In the genomic region with DNA sequence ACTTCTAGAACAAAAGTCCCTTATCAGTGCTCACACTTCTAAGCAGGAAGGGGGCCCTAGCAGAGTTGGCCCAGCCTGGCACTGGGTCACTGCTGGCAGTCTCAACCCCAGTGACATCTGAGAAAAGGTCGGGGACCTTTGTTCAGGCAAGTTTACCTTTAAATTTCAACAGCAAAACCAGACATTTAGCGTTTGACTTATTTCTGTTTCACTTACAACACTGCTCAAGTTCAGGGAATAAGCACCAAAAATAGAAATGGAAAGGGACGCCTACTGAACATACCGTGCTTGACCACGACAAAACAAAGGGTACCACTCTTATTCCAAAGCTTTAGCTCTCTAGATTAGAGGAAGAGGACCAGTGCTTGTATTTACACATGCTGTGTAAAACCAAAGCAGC, we compare ENCODE assay signal across 29 cellular contexts. TPM values are rescaled to one million over a fixed set of nuclear protein-coding genes. Genes with fewer than 3 reads are reported as not detected.
A peak's percentile ranks its signal among the peaks of the same experiment; 100 is the strongest.
DNase-seq lines count a peak whose midpoint lies in the region; ATAC-seq and TF ChIP-seq lines count a peak whose summit lies in the region.
"Had no signal": no experiment of that assay in that cellular context is flagged by ENCODE, and none has a peak within 500 bp of the region (broad histone marks: within the 10 kb centered on the region; RNA-seq: fewer than 3 reads in every experiment).

No MANE protein-coding gene starts in this region.

- intact Hi-C loops in Right ventricle myocardium inferior (cut with DNase I): loop anchor here (2.0 kb wide), 1 partner anchor 20 kb away; no protein-coding TSS in a partner anchor
- intact Hi-C loops in cardiac septum (cut with DNase I): loop anchor here (1.0 kb wide), 1 partner anchor 20 kb away; no protein-coding TSS in a partner anchor
- intact Hi-C loops in activated CD4-positive, alpha-beta memory T cell treated with anti-CD3 and anti-CD28 coated beads for 36 hours (cut with micrococcal nuclease): no loop called here

- no peaks in the 10 kb centered on the region for H3K27me3 ChIP-seq in gastroesophageal sphincter
- H3K27me3 ChIP-seq in thoracic aorta (replicated peaks; ENCODE audit: insufficient read depth): no peaks in the 10 kb centered on the region
- H3K27me3 ChIP-seq: BE2C, neutrophil, upper lobe of right lung had no signal

- H3K4me3 Mint-ChIP-seq in activated CD4-positive, alpha-beta memory T cell treated with anti-CD3 and anti-CD28 coated beads for 36 hours: no peak overlapping the region
- H3K4me3 Mint-ChIP-seq: effector memory CD8-positive, alpha-beta T cell had no signal

- peaks cover 22% of the 10 kb centered on the region for H3K4me1 Mint-ChIP-seq in activated CD4-positive, alpha-beta memory T cell treated with anti-CD3 and anti-CD28 coated beads for 36 hours (ENCODE audit: low read depth)

- TF ChIP-seq POLR2A in gastroesophageal sphincter (IDR thresholded peaks at IDR 0.05): no peak

- H3K9me3 Mint-ChIP-seq in activated CD4-positive, alpha-beta memory T cell treated with anti-CD3 and anti-CD28 coated beads for 36 hours: no peaks in the 10 kb centered on the region
- H3K9me3 Mint-ChIP-seq: effector memory CD8-positive, alpha-beta T cell had no signal

- H3K36me3 Mint-ChIP-seq in activated CD4-positive, alpha-beta memory T cell treated with anti-CD3 and anti-CD28 coated beads for 36 hours: peaks cover 50% of the 10 kb centered on the region

- no peak overlapping the region for H3K27ac Mint-ChIP-seq in activated CD4-positive, alpha-beta memory T cell treated with anti-CD3 and anti-CD28 coated beads for 36 hours

- WGBS in gastroesophageal sphincter (ENCODE audit: low coverage in 1 of 2), 2 donors: 59 to 60% methylated on average over 3 to 5 of the region's 5 CpGs
- 80 to 100% methylated on average over 2 of the region's 5 CpGs for WGBS in mesodermal cell (ENCODE audit: insufficient coverage in 2 of 2), 2 experiments

- no peak for DNase-seq in Right ventricle myocardium inferior (ENCODE audit: missing footprints)
- no peak for DNase-seq in cardiac septum (ENCODE audit: low spot score)
- no peak for DNase-seq in thoracic aorta (ENCODE audit: low spot score)
- DNase-seq in activated CD4-positive, alpha-beta memory T cell treated with anti-CD3 and anti-CD28 coated beads for 36 hours: no peak
- DNase-seq: activated CD4-positive, alpha-beta T cell treated with anti-CD3 and anti-CD28 coated beads, Interleukin-2, amount 50 U/mL, for 48 hours; activated CD4-positive, CD25-positive, alpha-beta regulatory T cell; activated gamma-delta T cell treated with Interleukin-2 at 50 U/mL for 16 hours; BE2C; cortex of kidney; DMS53; effector memory CD8-positive, alpha-beta T cell; foreskin melanocyte; hippocampal formation; left colon; mesendoderm; NCI-H1092 treated with DMSO at 0.1 percent for 48 hours; NCI-H187 treated with DMSO at 0.1 percent for 48 hours; NCI-H526; PC-9; SHP77 treated with DMSO at 0.1 percent for 48 hours; small intestine; T1000; upper lobe of right lung had no signal

- H3K36me3 ChIP-seq in gastroesophageal sphincter (peaks cover 0 to 98% of the 10 kb centered on the region in 2 donors), mesodermal cell (ENCODE audit: control insufficient read depth, insufficient read depth, low read length) (peaks cover 99% of the 10 kb centered on the region), thoracic aorta (peaks cover 30% of the 10 kb centered on the region)

- H3K4me3 ChIP-seq in gastroesophageal sphincter (no peak overlapping the region), mesodermal cell (ENCODE audit: extremely low read depth, insufficient read depth, low read length, poor library complexity, severe bottlenecking) (no peak overlapping the region), thoracic aorta (peak overlapping the region; percentile 17)
- H3K4me3 ChIP-seq: HAP-1, PC-9, upper lobe of right lung had no signal

- H3K27ac ChIP-seq in gastroesophageal sphincter (peak overlapping the region; percentile 12 to 69 (median 50)), mesodermal cell (ENCODE audit: low read depth, low read length, severe bottlenecking) (peak overlapping the region; percentile 36), thoracic aorta (peak overlapping the region; percentile 73 to 81)
- H3K27ac ChIP-seq: neutrophil, PC-9, upper lobe of right lung had no signal

- TF ChIP-seq CTCF in gastroesophageal sphincter (IDR thresholded peaks at IDR 0.05) (no peak), thoracic aorta (IDR thresholded peaks at IDR 0.05) (no peak)

- H3K4me1 ChIP-seq in gastroesophageal sphincter (peaks cover 0 to 58% (median 2%) of the 10 kb centered on the region in 3 donors), mesodermal cell (ENCODE audit: control insufficient read depth, insufficient read depth, low read length, poor library complexity, severe bottlenecking) (peaks cover 3% of the 10 kb centered on the region), thoracic aorta (ENCODE audit: control insufficient read depth in 1 of 2, low read depth in 2 of 2) (peaks cover 17 to 28% of the 10 kb centered on the region in 2 donors)
- H3K4me1 ChIP-seq: HAP-1 had no signal

- POLR2A ChIA-PET in activated CD4-positive, alpha-beta memory T cell treated with anti-CD3 and anti-CD28 coated beads for 36 hours (lab: Charles Lee): no interaction called here

- CTCF ChIA-PET in activated CD4-positive, alpha-beta memory T cell treated with anti-CD3 and anti-CD28 coated beads for 36 hours (lab: Charles Lee): no interaction called here

- no peaks in the 10 kb centered on the region for H3K27me3 Mint-ChIP-seq in activated CD4-positive, alpha-beta memory T cell treated with anti-CD3 and anti-CD28 coated beads for 36 hours
- H3K27me3 Mint-ChIP-seq: effector memory CD8-positive, alpha-beta T cell had no signal

- no peak for TF ChIP-seq EP300 in gastroesophageal sphincter (IDR thresholded peaks at IDR 0.05)

- no peaks in the 10 kb centered on the region for H3K9me3 ChIP-seq in gastroesophageal sphincter
- H3K9me3 ChIP-seq in mesodermal cell (ENCODE audit: control insufficient read depth, low read length): no peaks in the 10 kb centered on the region
- H3K9me3 ChIP-seq in thoracic aorta: no peaks in the 10 kb centered on the region
- H3K9me3 ChIP-seq: BE2C, HAP-1, neutrophil, upper lobe of right lung had no signal

- peak; percentile 72 for ATAC-seq in Right ventricle myocardium inferior
- ATAC-seq in gastroesophageal sphincter: peak; percentile 48
- no peak for ATAC-seq in thoracic aorta (ENCODE audit: insufficient number of reproducible peaks, low FRiP score, low read depth)
- ATAC-seq in GM21723 (IDR thresholded peaks at IDR 0.05; ENCODE audit: unreplicated experiment): no peak
- no peak for ATAC-seq in GM18870 (IDR thresholded peaks at IDR 0.05; ENCODE audit: unreplicated experiment)
- ATAC-seq: effector memory CD8-positive, alpha-beta T cell; left colon; upper lobe of right lung had no signal

RNA-seq across cellular contexts. Expression of a gene that starts 26.2 kb away (rescaled TPM):
- 43.7 TPM for total RNA-seq in Right ventricle myocardium inferior
- 69.2 TPM for total RNA-seq in cardiac septum
- 100 to 1,000 TPM in 1 of 4 donors, 10 to 100 TPM in 3; 62.8 to 103 (median 96.6) TPM for total RNA-seq in gastroesophageal sphincter
- 70.5 TPM for polyA plus RNA-seq in mesodermal cell (2013, experiment 1 of 2)
- polyA plus RNA-seq in mesodermal cell (2013, experiment 2 of 2): 76.4 TPM
- total RNA-seq in thoracic aorta: 100 to 1,000 TPM in 1 of 2 donors, 10 to 100 TPM in 1; 42.2 to 111 TPM
- total RNA-seq in activated CD4-positive, alpha-beta memory T cell treated with anti-CD3 and anti-CD28 coated beads for 36 hours: 10 to 100 TPM; 92.2 to 95.7 TPM

Comparison
In these comparisons a context has a peak if more than half of its experiments do, and no peak if none do; other contexts are left out.
1. ATAC-seq: peak in Right ventricle myocardium inferior (single experiment) and gastroesophageal sphincter (single experiment); none in thoracic aorta (single experiment), GM21723 (single experiment) and GM18870 (single experiment).
2. Peak in every context shown above with its lines, with median percentiles within 50 percentile points of each other: H3K27ac ChIP-seq.